15 cellular contexts compared by ENCODE assay signal in the genomic region with DNA sequence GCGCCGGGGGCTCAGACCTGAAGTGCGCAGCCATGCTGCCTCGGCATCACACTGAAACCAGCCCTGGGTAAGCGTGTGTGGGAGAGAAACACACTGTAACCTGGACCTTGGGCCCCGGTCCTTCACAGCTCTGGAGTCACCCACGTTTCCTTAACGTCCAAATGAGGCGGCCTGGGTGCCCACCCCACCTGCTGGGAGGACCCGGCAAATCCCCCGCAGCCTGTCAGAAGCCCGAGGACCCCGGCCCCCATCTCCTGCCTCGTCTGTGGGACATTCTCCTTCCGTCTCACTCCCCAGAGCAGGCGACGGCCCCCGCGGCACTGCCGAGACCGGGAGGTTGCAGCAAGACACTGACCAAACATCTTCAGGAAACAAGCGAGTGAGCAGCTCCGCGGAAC.
DNase-seq lines count a peak whose midpoint lies in the region; ATAC-seq, FAIRE-seq and TF ChIP-seq lines count a peak whose summit lies in the region.
"Had no signal": no experiment of that assay in that cellular context is flagged by ENCODE, and none has a peak within 500 bp of the region (broad histone marks: within the 10 kb centered on the region; RNA-seq: fewer than 3 reads in every experiment).

No MANE protein-coding gene starts in this region.

- TF ChIP-seq POLR2A in A549 (IDR thresholded peaks at IDR 0.05; ENCODE audit: low read length) = no peak

- peak overlapping the region; percentile 33 for H3K27ac Mint-ChIP-seq in progenitor cell of endocrine pancreas
- no peak overlapping the region for H3K27ac Mint-ChIP-seq in activated CD8-positive, alpha-beta memory T cell treated with anti-CD3 and anti-CD28 coated beads, Interleukin-2, amount 10 ng/mL, durations not matched to agents 7 days and 5 days

- H3K4me1 Mint-ChIP-seq in progenitor cell of endocrine pancreas (ENCODE audit: low read depth) = peaks cover 10% of the 10 kb centered on the region
- no peaks in the 10 kb centered on the region for H3K4me1 Mint-ChIP-seq in activated CD8-positive, alpha-beta memory T cell treated with anti-CD3 and anti-CD28 coated beads, Interleukin-2, amount 10 ng/mL, durations not matched to agents 7 days and 5 days

- intact Hi-C loops in right cardiac atrium (cut with DNase I) = no loop called here

- H3K27ac ChIP-seq in A549 = peak overlapping the region; percentile 84 to 86
- peak overlapping the region in 7 of 11 experiments; percentile 6 to 62 (median 41); a peak in 9 of 22 replicates for H3K27ac ChIP-seq in BLaER1 treated with 17β-estradiol and CSF1 and Interleukin-3, amounts not matched to agents 10 nM and 100 nM
- no peak overlapping the region for H3K27ac ChIP-seq in right cardiac atrium (ENCODE audit: low read length)
- H3K27ac ChIP-seq: KMS-11 had no signal

- no peak overlapping the region for H3K4me2 ChIP-seq in A549
- H3K4me2 ChIP-seq in BLaER1 treated with 17β-estradiol and CSF1 and Interleukin-3, amounts not matched to agents 10 nM and 100 nM = peak overlapping the region in 10 of 11 experiments; percentile 12 to 69 (median 43); a peak in 16 of 22 replicates
- H3K4me2 ChIP-seq: KMS-11 had no signal

- no peaks in the 10 kb centered on the region for H3K9me3 ChIP-seq in A549
- H3K9me3 ChIP-seq in BLaER1 treated with 17β-estradiol and CSF1 and Interleukin-3, amounts not matched to agents 10 nM and 100 nM (replicated peaks in 1 of 11) = no peaks in the 10 kb centered on the region
- H3K9me3 ChIP-seq in right cardiac atrium (ENCODE audit: control insufficient read depth, low read length) = no peaks in the 10 kb centered on the region

- no peak for TF ChIP-seq RAD21 in A549 (conservative IDR thresholded peaks at IDR 0.05 in 1 of 2, IDR thresholded peaks at IDR 0.05 in 1 of 2)

- H3K36me3 ChIP-seq in BLaER1 treated with 17β-estradiol and CSF1 and Interleukin-3, amounts not matched to agents 10 nM and 100 nM = no peaks in the 10 kb centered on the region

- POLR2A ChIA-PET in A549 (lab: Yijun Ruan, JAX) = no interaction called here
- POLR2A ChIA-PET in GM10248 (lab: Yijun Ruan, JAX) = no interaction called here

- H3K4me3 ChIP-seq in A549 = no peak overlapping the region
- H3K4me3 ChIP-seq in BLaER1 treated with 17β-estradiol and CSF1 and Interleukin-3, amounts not matched to agents 10 nM and 100 nM = no peak overlapping the region
- no peak overlapping the region for H3K4me3 ChIP-seq in right cardiac atrium (ENCODE audit: low read length)

- TF ChIP-seq CTCF in A549 (IDR thresholded peaks at IDR 0.05) (no peak), progenitor cell of endocrine pancreas (IDR thresholded peaks at IDR 0.05; ENCODE audit: unreplicated experiment) (no peak), GM10248 (IDR thresholded peaks at IDR 0.05; ENCODE audit: control extremely low read depth, extremely low read depth, low read depth, missing control alignments) (no peak)

- DNase-seq in A549 (ENCODE audit: low read depth in 1 of 2, low spot score in 1 of 2) = no peak
- peak; percentile 10 to 49 (median 39) for DNase-seq in right cardiac atrium
- no peak for DNase-seq in progenitor cell of endocrine pancreas (ENCODE audit: low spot score, unreplicated experiment)
- DNase-seq in stimulated activated CD4-positive, alpha-beta T cell treated with anti-CD3 and anti-CD28 coated beads, Interleukin-2, amount 100 ng/mL, for 24 hours = no peak
- DNase-seq in GM10248 (ENCODE audit: extremely low spot score) = no peak
- no peak for DNase-seq in activated CD8-positive, alpha-beta memory T cell treated with anti-CD3 and anti-CD28 coated beads, Interleukin-2, amount 10 ng/mL, durations not matched to agents 7 days and 5 days
- DNase-seq: ACHN, DMS79 treated with DMSO at 0.1 percent for 48 hours, NCI-H2107, NCI-H510A, NCI-H774, SIG-M5 had no signal

- H3K9ac ChIP-seq in BLaER1 treated with 17β-estradiol and CSF1 and Interleukin-3, amounts not matched to agents 10 nM and 100 nM = peak overlapping the region in 2 of 11 experiments; percentile 28 to 30; a peak in 1 of 22 replicates
- H3K9ac ChIP-seq: KMS-11 had no signal

- no peak for TF ChIP-seq EP300 in A549 (IDR thresholded peaks at IDR 0.05)

- FAIRE-seq in A549 (lab: Jason Lieb, UNC) = no peak
- FAIRE-seq: RCC 7860 had no signal

- H3K27me3 ChIP-seq in BLaER1 treated with 17β-estradiol and CSF1 and Interleukin-3, amounts not matched to agents 10 nM and 100 nM = peaks cover 46 to 69% (median 65%) of the 10 kb centered on the region in 11 experiments
- no peaks in the 10 kb centered on the region for H3K27me3 ChIP-seq in right cardiac atrium (ENCODE audit: control insufficient read depth, insufficient read depth)

- H3K27me3 Mint-ChIP-seq in progenitor cell of endocrine pancreas = peaks cover 46% of the 10 kb centered on the region
- peaks cover 5% of the 10 kb centered on the region for H3K27me3 Mint-ChIP-seq in activated CD8-positive, alpha-beta memory T cell treated with anti-CD3 and anti-CD28 coated beads, Interleukin-2, amount 10 ng/mL, durations not matched to agents 7 days and 5 days

- WGBS in A549 (ENCODE audit: missing lambda C conversion rate) = 98% methylated on average over 24 of the region's 24 CpGs
- WGBS in right cardiac atrium = 68% methylated on average over 24 of the region's 24 CpGs

- ATAC-seq in A549 (no peak), right cardiac atrium (no peak)
- no peak for ATAC-seq in activated CD8-positive, alpha-beta memory T cell treated with anti-CD3 and anti-CD28 coated beads, Interleukin-2, amount 10 ng/mL, durations not matched to agents 7 days and 5 days

- H3K4me3 Mint-ChIP-seq in progenitor cell of endocrine pancreas (ENCODE audit: low read depth) = no peak overlapping the region
- H3K4me3 Mint-ChIP-seq in activated CD8-positive, alpha-beta memory T cell treated with anti-CD3 and anti-CD28 coated beads, Interleukin-2, amount 10 ng/mL, durations not matched to agents 7 days and 5 days = no peak overlapping the region

- H4K20me1 ChIP-seq in BLaER1 treated with 17β-estradiol and CSF1 and Interleukin-3, amounts not matched to agents 10 nM and 100 nM = peaks cover 0 to 9% (median 0%) of the 10 kb centered on the region in 11 experiments; a peak in 7 of 22 replicates

- H3K4me1 ChIP-seq in A549 (peaks cover 34% of the 10 kb centered on the region), right cardiac atrium (ENCODE audit: control insufficient read depth, insufficient read depth, low read length) (no peaks in the 10 kb centered on the region)
- H3K4me1 ChIP-seq in BLaER1 treated with 17β-estradiol and CSF1 and Interleukin-3, amounts not matched to agents 10 nM and 100 nM = peaks cover 9 to 38% (median 23%) of the 10 kb centered on the region in 10 experiments; a peak in 18 of 20 replicates

- H3K36me3 Mint-ChIP-seq in progenitor cell of endocrine pancreas (ENCODE audit: insufficient read depth) = no peaks in the 10 kb centered on the region
- no peaks in the 10 kb centered on the region for H3K36me3 Mint-ChIP-seq in activated CD8-positive, alpha-beta memory T cell treated with anti-CD3 and anti-CD28 coated beads, Interleukin-2, amount 10 ng/mL, durations not matched to agents 7 days and 5 days

- H3K9me3 Mint-ChIP-seq in progenitor cell of endocrine pancreas (ENCODE audit: low read depth) = peaks cover 3% of the 10 kb centered on the region
- H3K9me3 Mint-ChIP-seq in activated CD8-positive, alpha-beta memory T cell treated with anti-CD3 and anti-CD28 coated beads, Interleukin-2, amount 10 ng/mL, durations not matched to agents 7 days and 5 days (ENCODE audit: low read depth) = peaks cover 5% of the 10 kb centered on the region

- CTCF ChIA-PET in A549 (lab: Yijun Ruan, JAX) = interaction anchor here (0.6 to 5.2 kb wide), 4 partner anchors 15 to 784 kb away, joined by 3 to 29 read pairs (median 3); no protein-coding TSS in a partner anchor
- CTCF ChIA-PET in GM10248 (lab: Yijun Ruan, JAX) = no interaction called here
- CTCF ChIA-PET in activated CD8-positive, alpha-beta memory T cell treated with anti-CD3 and anti-CD28 coated beads, Interleukin-2, amount 10 ng/mL, durations not matched to agents 7 days and 5 days (lab: Charles Lee) = no interaction called here

TF ChIP-seq in A549, 52 proteins besides CTCF, POLR2A, EP300 and RAD21:
- no peak for TF ChIP-seq POLR2AphosphoS2 (conservative IDR thresholded peaks at IDR 0.05; ENCODE audit: low read length)
- no peak for TF ChIP-seq GATA3 (IDR thresholded peaks at IDR 0.05; ENCODE audit: borderline replicate concordance)
- TF ChIP-seq, protein P1, sequence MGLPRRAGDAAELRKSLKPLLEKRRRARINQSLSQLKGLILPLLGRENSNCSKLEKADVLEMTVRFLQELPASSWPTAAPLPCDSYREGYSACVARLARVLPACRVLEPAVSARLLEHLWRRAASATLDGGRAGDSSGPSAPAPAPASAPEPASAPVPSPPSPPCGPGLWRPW (IDR thresholded peaks at IDR 0.05) = no peak
- no peak for TF ChIP-seq TP53 (CRISPR knock-in tag; IDR thresholded peaks at IDR 0.05)
- no peak for TF ChIP-seq MYC (IDR thresholded peaks at IDR 0.05; ENCODE audit: borderline replicate concordance, low read length)
- TF ChIP-seq, protein P2, sequence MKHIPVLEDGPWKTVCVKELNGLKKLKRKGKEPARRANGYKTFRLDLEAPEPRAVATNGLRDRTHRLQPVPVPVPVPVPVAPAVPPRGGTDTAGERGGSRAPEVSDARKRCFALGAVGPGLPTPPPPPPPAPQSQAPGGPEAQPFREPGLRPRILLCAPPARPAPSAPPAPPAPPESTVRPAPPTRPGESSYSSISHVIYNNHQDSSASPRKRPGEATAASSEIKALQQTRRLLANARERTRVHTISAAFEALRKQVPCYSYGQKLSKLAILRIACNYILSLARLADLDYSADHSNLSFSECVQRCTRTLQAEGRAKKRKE (CRISPR knock-in tag; IDR thresholded peaks at IDR 0.05; ENCODE audit: low read depth) = no peak
- TF ChIP-seq, protein P3, sequence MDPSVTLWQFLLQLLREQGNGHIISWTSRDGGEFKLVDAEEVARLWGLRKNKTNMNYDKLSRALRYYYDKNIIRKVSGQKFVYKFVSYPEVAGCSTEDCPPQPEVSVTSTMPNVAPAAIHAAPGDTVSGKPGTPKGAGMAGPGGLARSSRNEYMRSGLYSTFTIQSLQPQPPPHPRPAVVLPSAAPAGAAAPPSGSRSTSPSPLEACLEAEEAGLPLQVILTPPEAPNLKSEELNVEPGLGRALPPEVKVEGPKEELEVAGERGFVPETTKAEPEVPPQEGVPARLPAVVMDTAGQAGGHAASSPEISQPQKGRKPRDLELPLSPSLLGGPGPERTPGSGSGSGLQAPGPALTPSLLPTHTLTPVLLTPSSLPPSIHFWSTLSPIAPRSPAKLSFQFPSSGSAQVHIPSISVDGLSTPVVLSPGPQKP (IDR thresholded peaks at IDR 0.05; ENCODE audit: low read depth, low read length) = no peak
- no peak for TF ChIP-seq RFX5 (IDR thresholded peaks at IDR 0.05)
- TF ChIP-seq FOXS1 (CRISPR knock-in tag; IDR thresholded peaks at IDR 0.05) = no peak
- TF ChIP-seq ZNF302 (CRISPR knock-in tag; IDR thresholded peaks at IDR 0.05) = no peak
- TF ChIP-seq JUNB (IDR thresholded peaks at IDR 0.05) = no peak
- TF ChIP-seq MAZ (IDR thresholded peaks at IDR 0.05; ENCODE audit: borderline replicate concordance, low read depth, low read length) = no peak
- no peak for TF ChIP-seq CBX2 (IDR thresholded peaks at IDR 0.05; ENCODE audit: borderline replicate concordance, low read depth)

Comparison
In these comparisons a context has a peak if more than half of its experiments do, and no peak if none do; other contexts are left out.
1. DNase-seq: peak in right cardiac atrium (3 of 3); none in A549 (0 of 2), progenitor cell of endocrine pancreas (single experiment), stimulated activated CD4-positive, alpha-beta T cell treated with anti-CD3 and anti-CD28 coated beads, Interleukin-2, amount 100 ng/mL, for 24 hours (0 of 2), GM10248 (single experiment) and activated CD8-positive, alpha-beta memory T cell treated with anti-CD3 and anti-CD28 coated beads, Interleukin-2, amount 10 ng/mL, durations not matched to agents 7 days and 5 days (single experiment).